Comparison of ENCODE assay signal across 1 cellular context in the genomic region with DNA sequence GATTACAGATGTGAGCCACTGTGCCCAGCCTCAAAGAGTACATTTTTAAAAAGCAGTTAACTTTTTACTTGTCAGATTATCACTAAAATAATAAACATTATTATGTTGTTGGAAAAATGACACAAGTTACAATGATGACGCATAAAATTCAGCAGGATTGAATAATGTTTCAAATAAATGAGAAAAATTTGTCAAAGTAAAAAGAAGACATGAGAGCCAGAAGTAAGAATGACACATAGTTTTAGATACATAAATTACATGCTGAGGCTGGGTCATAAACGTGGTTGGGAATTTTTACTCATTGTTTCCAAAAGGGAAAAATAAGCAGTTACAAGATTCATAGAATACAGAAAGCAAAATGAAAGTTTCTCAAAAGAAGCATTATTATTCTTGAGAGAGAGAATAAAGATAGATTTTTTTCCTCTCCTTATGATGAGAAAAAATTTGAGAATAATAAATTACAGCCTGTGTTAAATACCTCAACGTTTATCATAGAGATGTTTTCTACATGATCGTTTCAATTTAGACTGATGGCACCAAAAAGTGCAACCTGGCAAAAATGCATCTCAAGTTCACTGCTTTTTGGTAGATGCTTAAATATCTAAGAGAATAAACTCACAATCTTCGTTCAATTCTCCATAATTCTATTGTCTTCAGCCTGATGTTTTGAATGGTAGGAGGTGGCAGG.
TF ChIP-seq lines count a peak whose summit lies in the region.

No MANE protein-coding gene starts in this region.

TF ChIP-seq in WTC11, 78 proteins besides CTCF, POLR2A, EP300 and RAD21 (continued from another document):
- TF ChIP-seq HMGXB4 (CRISPR knock-in tag; IDR thresholded peaks at IDR 0.05) (no peak), RORB (CRISPR knock-in tag; IDR thresholded peaks at IDR 0.05) (no peak), NR2C2 (CRISPR knock-in tag; IDR thresholded peaks at IDR 0.05) (no peak), TP53 (CRISPR knock-in tag; IDR thresholded peaks at IDR 0.05) (no peak), SP1 (CRISPR knock-in tag; conservative IDR thresholded peaks at IDR 0.05) (no peak), JAZF1 (CRISPR knock-in tag; IDR thresholded peaks at IDR 0.05) (no peak), TEAD1 (CRISPR knock-in tag; IDR thresholded peaks at IDR 0.05) (no peak), AR (CRISPR knock-in tag; IDR thresholded peaks at IDR 0.05) (no peak), ZNF425 (CRISPR knock-in tag; conservative IDR thresholded peaks at IDR 0.05) (no peak), TCF7 (CRISPR knock-in tag; IDR thresholded peaks at IDR 0.05; ENCODE audit: low read depth) (no peak), NFYB (CRISPR knock-in tag; conservative IDR thresholded peaks at IDR 0.05; ENCODE audit: low read depth) (no peak), EMX1 (CRISPR knock-in tag; IDR thresholded peaks at IDR 0.05) (no peak), SOX15 (CRISPR knock-in tag; IDR thresholded peaks at IDR 0.05) (no peak), SMAD4 (CRISPR knock-in tag; IDR thresholded peaks at IDR 0.05) (no peak), ZNF671 (CRISPR knock-in tag; IDR thresholded peaks at IDR 0.05) (no peak), ZMAT4 (CRISPR knock-in tag; IDR thresholded peaks at IDR 0.05) (no peak)
- TF ChIP-seq, protein P1, sequence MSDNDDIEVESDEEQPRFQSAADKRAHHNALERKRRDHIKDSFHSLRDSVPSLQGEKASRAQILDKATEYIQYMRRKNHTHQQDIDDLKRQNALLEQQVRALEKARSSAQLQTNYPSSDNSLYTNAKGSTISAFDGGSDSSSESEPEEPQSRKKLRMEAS (CRISPR knock-in tag; IDR thresholded peaks at IDR 0.05) = no peak
- TF ChIP-seq, protein P2, sequence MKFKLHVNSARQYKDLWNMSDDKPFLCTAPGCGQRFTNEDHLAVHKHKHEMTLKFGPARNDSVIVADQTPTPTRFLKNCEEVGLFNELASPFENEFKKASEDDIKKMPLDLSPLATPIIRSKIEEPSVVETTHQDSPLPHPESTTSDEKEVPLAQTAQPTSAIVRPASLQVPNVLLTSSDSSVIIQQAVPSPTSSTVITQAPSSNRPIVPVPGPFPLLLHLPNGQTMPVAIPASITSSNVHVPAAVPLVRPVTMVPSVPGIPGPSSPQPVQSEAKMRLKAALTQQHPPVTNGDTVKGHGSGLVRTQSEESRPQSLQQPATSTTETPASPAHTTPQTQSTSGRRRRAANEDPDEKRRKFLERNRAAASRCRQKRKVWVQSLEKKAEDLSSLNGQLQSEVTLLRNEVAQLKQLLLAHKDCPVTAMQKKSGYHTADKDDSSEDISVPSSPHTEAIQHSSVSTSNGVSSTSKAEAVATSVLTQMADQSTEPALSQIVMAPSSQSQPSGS (CRISPR knock-in tag; IDR thresholded peaks at IDR 0.05; ENCODE audit: borderline replicate concordance, low read depth) = no peak
- TF ChIP-seq, protein P3, sequence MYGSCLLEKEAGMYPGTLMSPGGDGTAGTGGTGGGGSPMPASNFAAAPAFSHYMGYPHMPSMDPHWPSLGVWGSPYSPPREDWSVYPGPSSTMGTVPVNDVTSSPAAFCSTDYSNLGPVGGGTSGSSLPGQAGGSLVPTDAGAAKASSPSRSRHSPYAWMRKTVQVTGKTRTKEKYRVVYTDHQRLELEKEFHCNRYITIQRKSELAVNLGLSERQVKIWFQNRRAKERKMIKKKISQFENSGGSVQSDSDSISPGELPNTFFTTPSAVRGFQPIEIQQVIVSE (CRISPR knock-in tag; IDR thresholded peaks at IDR 0.05; ENCODE audit: borderline replicate concordance) = no peak
TF ChIP-seq in WTC11: peak in this region for 0.
